Comparison of ENCODE assay signal across 34 cellular contexts in the genomic region with DNA sequence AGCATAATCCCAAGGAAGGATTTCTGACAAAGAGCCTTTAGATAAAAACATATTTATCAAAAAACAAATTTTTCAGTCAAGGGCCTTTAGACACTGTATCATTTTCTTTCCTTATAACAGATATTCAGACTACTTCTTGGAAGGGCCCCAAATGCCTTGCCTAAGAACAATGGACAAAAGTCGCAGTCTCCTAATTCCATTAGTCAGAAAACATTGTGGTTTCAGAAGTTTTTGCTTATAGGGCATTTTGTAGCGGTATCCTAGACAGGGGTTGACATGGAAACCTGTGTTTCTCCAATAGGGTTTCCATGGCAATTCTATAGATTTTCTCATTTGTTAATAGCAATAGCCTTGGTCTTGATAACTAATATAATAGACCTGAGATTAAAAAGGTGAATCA. TPM values are rescaled to one million over a fixed set of nuclear protein-coding genes. Genes with fewer than 3 reads are reported as not detected.
DNase-seq lines count a peak whose midpoint lies in the region; ATAC-seq and TF ChIP-seq lines count a peak whose summit lies in the region.
"Had no signal": no experiment of that assay in that cellular context is flagged by ENCODE, and none has a peak within 500 bp of the region (broad histone marks: within the 10 kb centered on the region; RNA-seq: fewer than 3 reads in every experiment).

No MANE protein-coding gene starts in this region.

- no peaks in the 10 kb centered on the region for H3K27me3 Mint-ChIP-seq in glutamatergic neuron (ENCODE audit: unreplicated experiment)
- H3K27me3 Mint-ChIP-seq: activated CD4-positive, alpha-beta memory T cell treated with anti-CD3 and anti-CD28 coated beads, Interleukin-2, amount 10 ng/mL, durations not matched to agents 7 days and 5 days; activated naive CD8-positive, alpha-beta T cell treated with anti-CD3 and anti-CD28 coated beads, Interleukin-2, amount 10 ng/mL, durations not matched to agents 7 days and 5 days; brain; T-helper 17 cell had no signal

- no peaks in the 10 kb centered on the region for H3K27me3 ChIP-seq in upper lobe of left lung
- H3K27me3 ChIP-seq: ovary, right lobe of liver, suprapubic skin, vagina had no signal

- no peaks in the 10 kb centered on the region for H3K36me3 ChIP-seq in upper lobe of left lung
- H3K36me3 ChIP-seq: ovary, right lobe of liver, suprapubic skin, vagina had no signal

- H3K36me3 Mint-ChIP-seq in glutamatergic neuron (ENCODE audit: unreplicated experiment) = no peaks in the 10 kb centered on the region
- H3K36me3 Mint-ChIP-seq: activated naive CD8-positive, alpha-beta T cell treated with anti-CD3 and anti-CD28 coated beads, Interleukin-2, amount 10 ng/mL, durations not matched to agents 7 days and 5 days; brain; CD14-positive monocyte; stimulated activated effector memory CD8-positive, alpha-beta T cell treated with anti-CD3 and anti-CD28 coated beads, Interleukin-12 subunit alpha, Interleukin-12 subunit beta, amount 100 ng/mL, for 72 hours had no signal

- WGBS in upper lobe of left lung, 2 donors = 80 to 90% methylated on average over 2 of the region's 2 CpGs

- H3K4me3 ChIP-seq in upper lobe of left lung = no peak overlapping the region
- H3K4me3 ChIP-seq: ovary, right lobe of liver, suprapubic skin, vagina had no signal

- H3K4me3 Mint-ChIP-seq in glutamatergic neuron (ENCODE audit: unreplicated experiment) = no peak overlapping the region
- H3K4me3 Mint-ChIP-seq: activated CD4-positive, alpha-beta memory T cell treated with anti-CD3 and anti-CD28 coated beads, Interleukin-2, amount 10 ng/mL, durations not matched to agents 7 days and 5 days; activated naive CD8-positive, alpha-beta T cell treated with anti-CD3 and anti-CD28 coated beads, Interleukin-2, amount 10 ng/mL, durations not matched to agents 7 days and 5 days; brain; CD14-positive monocyte; nephron; stimulated activated effector memory CD8-positive, alpha-beta T cell treated with anti-CD3 and anti-CD28 coated beads, Interleukin-12 subunit alpha, Interleukin-12 subunit beta, amount 100 ng/mL, for 72 hours; T-helper 17 cell had no signal

- H3K27ac Mint-ChIP-seq in glutamatergic neuron (ENCODE audit: unreplicated experiment) = no peak overlapping the region
- H3K27ac Mint-ChIP-seq: activated CD4-positive, alpha-beta memory T cell treated with anti-CD3 and anti-CD28 coated beads, Interleukin-2, amount 10 ng/mL, durations not matched to agents 7 days and 5 days; activated naive CD8-positive, alpha-beta T cell treated with anti-CD3 and anti-CD28 coated beads, Interleukin-2, amount 10 ng/mL, durations not matched to agents 7 days and 5 days; brain; nephron; stimulated activated effector memory CD8-positive, alpha-beta T cell treated with anti-CD3 and anti-CD28 coated beads, Interleukin-12 subunit alpha, Interleukin-12 subunit beta, amount 100 ng/mL, for 72 hours; T-helper 17 cell had no signal

- TF ChIP-seq POLR2A in upper lobe of left lung (IDR thresholded peaks at IDR 0.05) = no peak

- TF ChIP-seq CTCF in glutamatergic neuron (IDR thresholded peaks at IDR 0.05; ENCODE audit: partially characterized antibody, unreplicated experiment) = no peak
- TF ChIP-seq CTCF in upper lobe of left lung (IDR thresholded peaks at IDR 0.05) = no peak

- no peaks in the 10 kb centered on the region for H3K4me1 Mint-ChIP-seq in glutamatergic neuron (ENCODE audit: low read depth, unreplicated experiment)
- H3K4me1 Mint-ChIP-seq: activated CD4-positive, alpha-beta memory T cell treated with anti-CD3 and anti-CD28 coated beads, Interleukin-2, amount 10 ng/mL, durations not matched to agents 7 days and 5 days; activated naive CD8-positive, alpha-beta T cell treated with anti-CD3 and anti-CD28 coated beads, Interleukin-2, amount 10 ng/mL, durations not matched to agents 7 days and 5 days; stimulated activated effector memory CD8-positive, alpha-beta T cell treated with anti-CD3 and anti-CD28 coated beads, Interleukin-12 subunit alpha, Interleukin-12 subunit beta, amount 100 ng/mL, for 72 hours had no signal

- H3K9me3 ChIP-seq in upper lobe of left lung = no peaks in the 10 kb centered on the region
- H3K9me3 ChIP-seq: ovary, right lobe of liver, suprapubic skin, vagina had no signal

- no peak for ATAC-seq in upper lobe of left lung (ENCODE audit: low FRiP score in 2 of 2)
- ATAC-seq: HCT116; left ventricle myocardium superior; SK-N-SH treated with all-trans-retinoic acid at 6 μM for 48 hours; stimulated activated effector memory CD8-positive, alpha-beta T cell treated with anti-CD3 and anti-CD28 coated beads, Interleukin-12 subunit alpha, Interleukin-12 subunit beta, amount 100 ng/mL, for 72 hours; T-helper 17 cell had no signal

- no peaks in the 10 kb centered on the region for H3K9me3 Mint-ChIP-seq in glutamatergic neuron (ENCODE audit: unreplicated experiment)
- H3K9me3 Mint-ChIP-seq: activated CD4-positive, alpha-beta memory T cell treated with anti-CD3 and anti-CD28 coated beads, Interleukin-2, amount 10 ng/mL, durations not matched to agents 7 days and 5 days; activated naive CD8-positive, alpha-beta T cell treated with anti-CD3 and anti-CD28 coated beads, Interleukin-2, amount 10 ng/mL, durations not matched to agents 7 days and 5 days; brain; CD14-positive monocyte; nephron; stimulated activated effector memory CD8-positive, alpha-beta T cell treated with anti-CD3 and anti-CD28 coated beads, Interleukin-12 subunit alpha, Interleukin-12 subunit beta, amount 100 ng/mL, for 72 hours had no signal

- peak; percentile 69 for DNase-seq in RPMI7951 (ENCODE audit: low read depth)
- DNase-seq in caudate nucleus (lab: John Stamatoyannopoulos, UW) = no peak
- peak; percentile 18 for DNase-seq in iris pigment epithelial cell (ENCODE audit: low read depth)
- DNase-seq in substantia nigra (lab: John Stamatoyannopoulos, UW) = no peak
- no peak for DNase-seq in glutamatergic neuron
- no peak for DNase-seq in upper lobe of left lung
- DNase-seq in NCI-H2196 treated with DMSO at 0.1 percent for 48 hours (lab: John Stamatoyannopoulos, UW; ENCODE audit: unreplicated experiment) = no peak
- DNase-seq in middle frontal gyrus (ENCODE audit: extremely low spot score, low spot score) = no peak
- DNase-seq: activated CD4-positive, alpha-beta memory T cell treated with anti-CD3 and anti-CD28 coated beads, Interleukin-2, amount 10 ng/mL, durations not matched to agents 7 days and 5 days; activated CD4-positive, alpha-beta T cell treated with anti-CD3 and anti-CD28 coated beads for 1 hour; activated CD8-positive, alpha-beta memory T cell treated with anti-CD3 and anti-CD28 coated beads, Interleukin-2, amount 50 U/mL, for 48 hours; activated naive CD8-positive, alpha-beta T cell treated with anti-CD3 and anti-CD28 coated beads, Interleukin-2, amount 10 ng/mL, durations not matched to agents 7 days and 5 days; DND-41; effector CD4-positive, alpha-beta T cell; erythroblast; hypothalamus; left ventricle myocardium superior; NCI-H1436 treated with DMSO at 0.1 percent for 48 hours; NCI-H446; NCI-H82; ovary; right lobe of liver; stimulated activated CD4-positive, alpha-beta T cell treated with anti-CD3 and anti-CD28 coated beads, Interleukin-12 subunit alpha, Interleukin-12 subunit beta, amount 100 ng/mL, for 4 hours; stimulated activated CD4-positive, alpha-beta T cell treated with anti-CD3 and anti-CD28 coated beads, Interleukin-4, amount 100 ng/mL, for 24 hours; T-helper 17 cell had no signal

- peaks cover 9 to 17% (median 16%) of the 10 kb centered on the region in 4 donors for H3K4me1 ChIP-seq in upper lobe of left lung
- H3K4me1 ChIP-seq: right lobe of liver had no signal

- no peak for TF ChIP-seq EP300 in upper lobe of left lung (IDR thresholded peaks at IDR 0.05)

- H3K27ac ChIP-seq in caudate nucleus (ENCODE audit: low read depth, low read length) (peak overlapping the region; percentile 14), substantia nigra (ENCODE audit: low read depth, low read length, poor library complexity, severe bottlenecking) (peak overlapping the region; percentile 22), upper lobe of left lung (no peak overlapping the region)
- H3K27ac ChIP-seq: KMS-11, ovary, right lobe of liver, suprapubic skin, vagina had no signal

RNA-seq across cellular contexts. Expression of a gene that starts 36.7 kb away (rescaled TPM):
- 41.2 and 43.7 TPM in 2 replicates for total RNA-seq in RPMI7951 (2014; rRNA removed; shearing (Covaris generic))
- total RNA-seq in glutamatergic neuron (ENCODE audit: unreplicated experiment) (50.8 TPM), upper lobe of left lung (10 to 100 TPM; 38.8 to 81.6 (median 50.0) TPM)

Comparison
In these comparisons a context has a peak if more than half of its experiments do, and no peak if none do; other contexts are left out.
1. DNase-seq: peak in RPMI7951 (single experiment) and iris pigment epithelial cell (single experiment); none in caudate nucleus (0 of 61), substantia nigra (0 of 49), glutamatergic neuron (single experiment), upper lobe of left lung (0 of 2), NCI-H2196 treated with DMSO at 0.1 percent for 48 hours (single experiment) and middle frontal gyrus (single experiment).
2. H3K27ac ChIP-seq: peak in caudate nucleus (single experiment) and substantia nigra (single experiment); none in upper lobe of left lung (0 of 4).